In genomic region chr12:42238240-42239140, GRCh38 we compare ENCODE assay signal across 8 cellular contexts. TPM values are rescaled to one million over a fixed set of nuclear protein-coding genes. Genes with fewer than 3 reads are reported as not detected.
DNase-seq lines count a peak whose midpoint lies in the region; ATAC-seq and TF ChIP-seq lines count a peak whose summit lies in the region.

TSS of gene YAF2 (minus strand) at chr12:42238248. CDS start at chr12:42238180, 68 bp downstream.

- TF ChIP-seq CTCF in HFFc6 (IDR thresholded peaks at IDR 0.05), result no peak
- no peak for TF ChIP-seq CTCF in NB4 (IDR thresholded peaks at IDR 0.05; ENCODE audit: low read depth, low read length)
- no peak for TF ChIP-seq CTCF in heart left ventricle (IDR thresholded peaks at IDR 0.05)
- TF ChIP-seq CTCF in type B pancreatic cell (conservative IDR thresholded peaks at IDR 0.05), result no peak

- ATAC-seq in T-cell (replicated peaks in 1 of 4) (peak; percentile 84 to 90 (median 85)), heart left ventricle (peak; percentile 76 to 94 (median 94))

- H3K27me3 ChIP-seq in heart left ventricle, result no peaks in the 10 kb centered on the region

- peak; percentile 80 for DNase-seq in HFFc6
- DNase-seq in NB4 (ENCODE audit: low read depth), result peak; percentile 92
- DNase-seq in T-cell, result peak; percentile 57 to 92 (median 84)
- peak; percentile 92 to 94 (median 94) for DNase-seq in heart left ventricle
- DNase-seq in posterior cingulate gyrus, result peak; percentile 90 to 99 (median 92)
- peak; percentile 91 for DNase-seq in type B pancreatic cell (ENCODE audit: extremely low spot score, unreplicated experiment)

- intact Hi-C loops in heart left ventricle (cut with DNase I) (loop anchor here (2.0 to 10.0 kb wide), 7 partner anchors 84 to 236 kb away; partner anchors contain the start of genes PPHLN1 (in 7 of the 10), ZCRB1 (in 7 of the 10) and GXYLT1 (in 5 of the 10)), posterior cingulate gyrus (cut with DNase I) (loop anchor here (1.0 to 5.0 kb wide), 2 partner anchors 89 to 94 kb away; partner anchors contain the start of genes GXYLT1, PPHLN1 and ZCRB1)

- H3K4me3 Mint-ChIP-seq in HFFc6, result peak within 1 kb of the TSS; percentile 94
- H3K4me3 Mint-ChIP-seq in T-cell, result peak within 1 kb of the TSS; percentile 87 to 90 (median 88)
- peak within 1 kb of the TSS; percentile 95 for H3K4me3 Mint-ChIP-seq in type B pancreatic cell

- peaks cover 0 to 14% (median 5%) of the 10 kb centered on the region in 9 donors for H3K36me3 ChIP-seq in heart left ventricle

- H3K27ac ChIP-seq in adipose tissue (ENCODE audit: low read depth, low read length) (peak within 1 kb of the TSS; percentile 70), heart left ventricle (peak within 1 kb of the TSS; percentile 82 to 97 (median 94))

- H3K4me1 Mint-ChIP-seq in HFFc6 (ENCODE audit: low read depth) (peaks cover 26% of the 10 kb centered on the region), T-cell (peaks cover 39 to 45% (median 40%) of the 10 kb centered on the region in 3 donors), type B pancreatic cell (ENCODE audit: unreplicated experiment) (peaks cover 26% of the 10 kb centered on the region)

- WGBS in adipose tissue, 3 donors, result 3 to 5% (median 5%) methylated on average over 41 to 69 of the region's 69 CpGs
- 3 to 6% (median 4%) methylated on average over 24 to 69 of the region's 69 CpGs for WGBS in heart left ventricle, 4 donors

- CTCF ChIA-PET in T-cell (lab: Charles Lee), result interaction anchor here in 1 of 2 donors (0.9 kb wide), 1 partner anchor 8 kb away, joined by 3 read pairs; no protein-coding TSS in a partner anchor

- peak; percentile 13 for TF ChIP-seq POLR2A in GM10847 (IDR thresholded peaks at IDR 0.05; ENCODE audit: extremely low read depth, insufficient read length)
- TF ChIP-seq POLR2A in NB4 (IDR thresholded peaks at IDR 0.05; ENCODE audit: extremely low read depth, insufficient read length), result peak; percentile 7
- peak in 1 of 2 donors; percentile 22 for TF ChIP-seq POLR2A in heart left ventricle (IDR thresholded peaks at IDR 0.05)

- peak within 1 kb of the TSS; percentile 89 for H3K27ac Mint-ChIP-seq in HFFc6
- H3K27ac Mint-ChIP-seq in T-cell, result peak within 1 kb of the TSS; percentile 82 to 87
- peak within 1 kb of the TSS; percentile 91 for H3K27ac Mint-ChIP-seq in type B pancreatic cell

- H3K27me3 Mint-ChIP-seq in HFFc6 (ENCODE audit: insufficient read depth) (no peaks in the 10 kb centered on the region), T-cell (no peaks in the 10 kb centered on the region), type B pancreatic cell (no peaks in the 10 kb centered on the region)

- H3K36me3 Mint-ChIP-seq in HFFc6 (ENCODE audit: low read depth) (peaks cover 8% of the 10 kb centered on the region), T-cell (peaks cover 12% of the 10 kb centered on the region), type B pancreatic cell (peaks cover 6% of the 10 kb centered on the region)

- H3K9me3 ChIP-seq in heart left ventricle, result no peaks in the 10 kb centered on the region

- peaks cover 0 to 47% (median 25%) of the 10 kb centered on the region in 12 donors for H3K4me1 ChIP-seq in heart left ventricle

- H3K4me3 ChIP-seq in NB4 (ENCODE audit: low read depth, low read length) (peak within 1 kb of the TSS; percentile 88), heart left ventricle (peak within 1 kb of the TSS; percentile 56 to 98 (median 78))

- POLR2A ChIA-PET in T-cell (lab: Charles Lee), result no interaction called here

- H3K9me3 Mint-ChIP-seq in HFFc6, result no peaks in the 10 kb centered on the region
- H3K9me3 Mint-ChIP-seq in T-cell, result no peaks in the 10 kb centered on the region
- no peaks in the 10 kb centered on the region for H3K9me3 Mint-ChIP-seq in type B pancreatic cell

RNA-seq across cellular contexts. Expression of gene YAF2, which starts in this region (rescaled TPM):
- total RNA-seq in HFFc6 (2021; fragmentation: NEBNext Ultra II Directional; extraction: Animal tissue kit (Norgen Biotek cat#: 25700)), result 10 to 100 TPM; 22.2 to 31.2 (median 27.6) TPM
- 10 to 100 TPM; 37.8 to 68.3 (median 43.6) TPM for total RNA-seq in T-cell
- polyA plus RNA-seq in adipose tissue, result 10 to 100 TPM in 1 of 3 donors, 1 to 10 TPM in 2; 4.4 to 12.8 (median 8.7) TPM
- total RNA-seq in heart left ventricle, result 100 to 1,000 TPM in 1 of 9 donors, 10 to 100 TPM in 8; 31.5 to 125 (median 78.2) TPM
- 10 to 100 TPM; 39.5 to 41.6 TPM for polyA plus RNA-seq in heart left ventricle
- 13.0 and 22.9 TPM in 2 replicates for total RNA-seq in type B pancreatic cell (ENCODE audit: low replicate concordance)

Comparison
In these comparisons a context has a peak if more than half of its experiments do, and no peak if none do; other contexts are left out.
1. Peak in every context shown above with its lines: DNase-seq, ATAC-seq, H3K4me3 ChIP-seq and H3K27ac ChIP-seq.